In the genomic region with DNA sequence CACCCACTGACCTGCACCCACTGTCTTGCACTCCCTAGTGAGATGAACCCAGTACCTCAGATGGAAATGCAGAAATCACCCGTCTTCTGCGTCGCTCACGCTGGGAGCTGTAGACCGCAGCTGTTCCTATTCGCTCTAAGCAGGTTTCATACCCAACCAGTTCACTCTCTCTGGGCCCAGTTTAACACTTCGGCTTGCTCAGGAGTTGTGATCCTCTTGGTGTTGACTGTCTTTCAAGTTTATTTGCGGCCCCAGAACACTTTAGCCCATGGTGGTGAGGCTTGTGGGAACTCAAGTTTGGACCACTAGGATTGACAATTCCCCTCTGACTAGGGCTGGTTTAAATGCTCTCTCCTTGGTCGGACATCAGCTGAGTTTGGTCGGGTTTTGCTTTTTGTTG, we compare ENCODE assay signal across 14 cellular contexts.
"Had no signal": no experiment of that assay in that cellular context is flagged by ENCODE, and none has a peak within 500 bp of the region (broad histone marks: within the 10 kb centered on the region; RNA-seq: fewer than 3 reads in every experiment).

No MANE protein-coding gene starts in this region.

- H3K4me3 ChIP-seq: ascending aorta, gastrocnemius medialis, heart right ventricle, left ventricle myocardium inferior, mucosa of descending colon had no signal

- H3K27me3 ChIP-seq: ascending aorta, gastrocnemius medialis had no signal

- H3K9me3 ChIP-seq: ascending aorta, gastrocnemius medialis, left ventricle myocardium inferior, mucosa of descending colon had no signal

- H3K36me3 ChIP-seq: ascending aorta, gastrocnemius medialis, heart right ventricle, left ventricle myocardium inferior had no signal

- ATAC-seq: activated CD8-positive, alpha-beta memory T cell treated with anti-CD3 and anti-CD28 coated beads, Interleukin-2, amount 10 ng/mL, durations not matched to agents 7 days and 5 days; gastrocnemius medialis; heart right ventricle; mucosa of descending colon; naive thymus-derived CD4-positive, alpha-beta T cell; stimulated activated memory B cell treated with anti-CD40 and anti-IgM and Interleukin-4, amounts not matched to agents 10 μg/mL and 1 μg/mL and 100 μg/mL, for 72 hours had no signal

- FAIRE-seq: bronchial epithelial cell had no signal

- H3K4me1 ChIP-seq: ascending aorta, gastrocnemius medialis, heart right ventricle, left ventricle myocardium inferior had no signal

- H3K27ac ChIP-seq: ascending aorta, gastrocnemius medialis, heart right ventricle, left ventricle myocardium inferior had no signal

- DNase-seq: activated CD4-positive, alpha-beta memory T cell treated with anti-CD3 and anti-CD28 coated beads for 36 hours; activated CD8-positive, alpha-beta memory T cell treated with anti-CD3 and anti-CD28 coated beads, Interleukin-2, amount 10 ng/mL, durations not matched to agents 7 days and 5 days; activated naive CD4-positive, alpha-beta T cell treated with anti-CD3 and anti-CD28 coated beads, Interleukin-2, amount 10 ng/mL, durations not matched to agents 7 days and 5 days; activated T-cell treated with anti-CD3 and anti-CD28 coated beads, Interleukin-2, amount 50 U/mL, for 24 hours; gastrocnemius medialis; heart right ventricle; left ventricle myocardium inferior; mucosa of descending colon; naive thymus-derived CD4-positive, alpha-beta T cell; nucleus accumbens; posterior cingulate gyrus had no signal
